8 cellular contexts compared by ENCODE assay signal in the genomic region with DNA sequence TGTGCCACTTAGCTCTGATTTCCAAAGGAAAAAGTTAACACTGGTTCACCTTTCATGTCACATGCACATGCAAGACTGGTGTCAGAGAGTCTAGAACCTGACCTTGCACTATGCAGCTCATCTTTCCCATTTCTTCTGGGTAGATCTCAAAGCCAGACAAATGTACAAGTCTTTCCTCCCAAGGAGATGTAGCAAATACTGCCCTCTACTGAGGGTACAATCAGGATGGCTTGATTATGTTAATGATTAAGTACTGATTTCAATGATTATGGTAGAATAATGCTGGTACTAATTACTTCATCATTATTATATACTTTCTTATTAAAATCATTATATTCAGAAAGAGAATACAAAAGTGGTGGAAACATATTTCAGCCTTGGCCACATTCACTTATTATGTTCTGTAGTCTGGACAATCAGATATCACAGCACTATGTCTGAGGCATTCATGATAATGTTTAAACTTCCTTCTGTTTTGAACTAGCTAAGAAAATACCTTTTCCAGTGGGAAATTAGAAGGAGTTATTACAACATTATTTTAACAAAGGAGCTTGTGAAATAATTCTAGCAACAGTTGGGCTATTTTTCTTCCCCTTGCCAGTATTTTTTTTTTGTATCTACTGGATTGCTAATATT.
DNase-seq lines count a peak whose midpoint lies in the region; ATAC-seq and TF ChIP-seq lines count a peak whose summit lies in the region.

No MANE protein-coding gene starts in this region.

- no peaks in the 10 kb centered on the region for H4K20me1 ChIP-seq in OCI-LY1 (ENCODE audit: insufficient read depth, low read length)

- peaks cover 0 to under 1% (median 0%) of the 10 kb centered on the region in 7 donors for H3K9me3 Mint-ChIP-seq in CD4-positive, CD25-positive, alpha-beta regulatory T cell
- no peaks in the 10 kb centered on the region for H3K9me3 Mint-ChIP-seq in endodermal cell
- no peaks in the 10 kb centered on the region for H3K9me3 Mint-ChIP-seq in neural crest cell

- H3K79me2 ChIP-seq in OCI-LY1 (ENCODE audit: insufficient read depth, low read length): no peaks in the 10 kb centered on the region

- no peak overlapping the region for H3K27ac ChIP-seq in CD4-positive, CD25-positive, alpha-beta regulatory T cell (ENCODE audit: insufficient read depth, low read length, poor library complexity, severe bottlenecking)
- H3K27ac ChIP-seq in OCI-LY1 (ENCODE audit: low read depth, low read length, poor library complexity, severe bottlenecking) (no peak overlapping the region), endodermal cell (ENCODE audit: low read depth, low read length) (no peak overlapping the region)

- H3F3A ChIP-seq in OCI-LY1 (ENCODE audit: insufficient read depth, low read length): no peaks in the 10 kb centered on the region

- no peaks in the 10 kb centered on the region for H3K27me3 Mint-ChIP-seq in CD4-positive, CD25-positive, alpha-beta regulatory T cell
- H3K27me3 Mint-ChIP-seq in endodermal cell (ENCODE audit: insufficient read depth): no peaks in the 10 kb centered on the region
- H3K27me3 Mint-ChIP-seq in neural crest cell (ENCODE audit: low read depth): no peaks in the 10 kb centered on the region

- DNase-seq in CD4-positive, CD25-positive, alpha-beta regulatory T cell: peak in 2 of 3 donors; percentile 26 to 62
- peak; percentile 19 for DNase-seq in H7
- DNase-seq in endodermal cell: no peak
- DNase-seq in neural crest cell (ENCODE audit: low read depth, low spot score): no peak

- no peaks in the 10 kb centered on the region for H3K9me3 ChIP-seq in CD4-positive, CD25-positive, alpha-beta regulatory T cell (ENCODE audit: control insufficient read depth in 2 of 2, low read length in 2 of 2)
- no peaks in the 10 kb centered on the region for H3K9me3 ChIP-seq in OCI-LY1 (ENCODE audit: low read length)
- no peaks in the 10 kb centered on the region for H3K9me3 ChIP-seq in endodermal cell (ENCODE audit: control insufficient read depth, low read length)

- H3K36me3 Mint-ChIP-seq in CD4-positive, CD25-positive, alpha-beta regulatory T cell: no peaks in the 10 kb centered on the region
- H3K36me3 Mint-ChIP-seq in endodermal cell (ENCODE audit: low read depth) (no peaks in the 10 kb centered on the region), neural crest cell (ENCODE audit: low read depth) (no peaks in the 10 kb centered on the region)

- H3K9ac ChIP-seq in OCI-LY1 (ENCODE audit: low read length) (no peak overlapping the region), endodermal cell (ENCODE audit: extremely low read depth, low read length, poor library complexity, severe bottlenecking) (no peak overlapping the region)

- TF ChIP-seq CTCF in OCI-LY1 (IDR thresholded peaks at IDR 0.05; ENCODE audit: low read length) (peak; percentile 75), endodermal cell (conservative IDR thresholded peaks at IDR 0.05) (peak; percentile 74), neural crest cell (conservative IDR thresholded peaks at IDR 0.05) (peak; percentile 72)

- no peak overlapping the region for H3K27ac Mint-ChIP-seq in CD4-positive, CD25-positive, alpha-beta regulatory T cell
- H3K27ac Mint-ChIP-seq in endodermal cell (no peak overlapping the region), neural crest cell (ENCODE audit: unreplicated experiment) (no peak overlapping the region)

- no peaks in the 10 kb centered on the region for H3K27me3 ChIP-seq in CD4-positive, CD25-positive, alpha-beta regulatory T cell (ENCODE audit: control insufficient read depth, insufficient read depth, low read length)
- H3K27me3 ChIP-seq in H7 (ENCODE audit: control insufficient read depth, insufficient read depth, low read length): no peaks in the 10 kb centered on the region
- no peaks in the 10 kb centered on the region for H3K27me3 ChIP-seq in OCI-LY1 (ENCODE audit: insufficient read depth, low read length)
- H3K27me3 ChIP-seq in endodermal cell (ENCODE audit: control insufficient read depth, insufficient read depth, low read length, poor library complexity, severe bottlenecking): no peaks in the 10 kb centered on the region

- no peaks in the 10 kb centered on the region for H3K4me1 ChIP-seq in CD4-positive, CD25-positive, alpha-beta regulatory T cell (ENCODE audit: control insufficient read depth, insufficient read depth, low read length, poor library complexity, severe bottlenecking)
- no peaks in the 10 kb centered on the region for H3K4me1 ChIP-seq in OCI-LY1 (ENCODE audit: insufficient read depth, low read length, severe bottlenecking)
- no peaks in the 10 kb centered on the region for H3K4me1 ChIP-seq in endodermal cell (ENCODE audit: control insufficient read depth, insufficient read depth, low read length)

- no peaks in the 10 kb centered on the region for H3K4me1 Mint-ChIP-seq in CD4-positive, CD25-positive, alpha-beta regulatory T cell
- H3K4me1 Mint-ChIP-seq in endodermal cell: no peaks in the 10 kb centered on the region
- H3K4me1 Mint-ChIP-seq in neural crest cell: no peaks in the 10 kb centered on the region

- H3K4me3 Mint-ChIP-seq in CD4-positive, CD25-positive, alpha-beta regulatory T cell: peak overlapping the region in 1 of 4 donors; percentile 38
- H3K4me3 Mint-ChIP-seq in endodermal cell (no peak overlapping the region), neural crest cell (no peak overlapping the region)

- no peak for ATAC-seq in CD4-positive, CD25-positive, alpha-beta regulatory T cell (ENCODE audit: low read depth in 2 of 2)
- ATAC-seq in HG02884 (IDR thresholded peaks at IDR 0.05; ENCODE audit: unreplicated experiment) (no peak), GM21576 (IDR thresholded peaks at IDR 0.05; ENCODE audit: unreplicated experiment) (no peak)
- no peak for ATAC-seq in activated CD4-positive, CD25-positive, alpha-beta regulatory T cell treated with anti-CD3 and anti-CD28 coated beads, Interleukin-2, amount 50 U/mL, for 24 hours

- H3K4me2 ChIP-seq in OCI-LY1 (ENCODE audit: low read length): no peak overlapping the region

- H2AFZ ChIP-seq in OCI-LY1 (ENCODE audit: low read length): no peak overlapping the region

- no peak overlapping the region for H3K4me3 ChIP-seq in CD4-positive, CD25-positive, alpha-beta regulatory T cell (ENCODE audit: low read depth, low read length)
- H3K4me3 ChIP-seq in H7 (ENCODE audit: insufficient read depth, low read depth, low read length): no peak overlapping the region
- H3K4me3 ChIP-seq in OCI-LY1 (ENCODE audit: low read depth, low read length, poor library complexity, severe bottlenecking): no peak overlapping the region
- no peak overlapping the region for H3K4me3 ChIP-seq in endodermal cell (ENCODE audit: low read length)

- no peaks in the 10 kb centered on the region for H3K36me3 ChIP-seq in CD4-positive, CD25-positive, alpha-beta regulatory T cell (ENCODE audit: control insufficient read depth, insufficient read depth, low read length)
- H3K36me3 ChIP-seq in H7 (replicated peaks; ENCODE audit: control insufficient read depth, insufficient read depth, low read length) (no peaks in the 10 kb centered on the region), OCI-LY1 (ENCODE audit: insufficient read depth, low read length) (no peaks in the 10 kb centered on the region), endodermal cell (ENCODE audit: control insufficient read depth, insufficient read depth, low read length) (no peaks in the 10 kb centered on the region)

- H3K9me2 ChIP-seq in OCI-LY1 (ENCODE audit: low read depth, low read length): no peaks in the 10 kb centered on the region

Comparison
In these comparisons a context has a peak if more than half of its experiments do, and no peak if none do; other contexts are left out.
1. DNase-seq: peak in CD4-positive, CD25-positive, alpha-beta regulatory T cell (2 of 3) and H7 (single experiment); none in endodermal cell (single experiment) and neural crest cell (single experiment).
2. Peak in every context shown above with its lines, with median percentiles within 50 percentile points of each other: CTCF ChIP-seq.